Comparison of ENCODE assay signal across 8 cellular contexts in genomic region chr9:89483592-89484474, GRCh38. TPM values are rescaled to one million over a fixed set of nuclear protein-coding genes. Genes with fewer than 3 reads are reported as not detected.
DNase-seq lines count a peak whose midpoint lies in the region; ATAC-seq and TF ChIP-seq lines count a peak whose summit lies in the region.

No MANE protein-coding gene starts in this region.

- no peak overlapping the region for H2BK12ac ChIP-seq in trophoblast cell (ENCODE audit: low read length)

- H3K27ac ChIP-seq in BLaER1 (peak overlapping the region; percentile 40), HL-60 (replicated peaks) (peak overlapping the region; percentile 35), trophoblast cell (ENCODE audit: low read depth, low read length) (no peak overlapping the region)

- no peak overlapping the region for H4K8ac ChIP-seq in trophoblast cell (ENCODE audit: low read depth, low read length)

- H2AK5ac ChIP-seq in trophoblast cell (ENCODE audit: low read length), result no peak overlapping the region

- H2BK120ac ChIP-seq in trophoblast cell (ENCODE audit: insufficient read depth, low read length, poor library complexity), result no peak overlapping the region

- H3K79me1 ChIP-seq in trophoblast cell (ENCODE audit: low read length), result no peaks in the 10 kb centered on the region

- no peak overlapping the region for H2AFZ ChIP-seq in trophoblast cell (ENCODE audit: insufficient read depth, low read length, poor library complexity)

- H3K18ac ChIP-seq in trophoblast cell (ENCODE audit: low read length), result no peak overlapping the region

- H3K4me2 ChIP-seq in BLaER1 (peak overlapping the region; percentile 83), trophoblast cell (ENCODE audit: low read length) (no peak overlapping the region)

- H3K23ac ChIP-seq in trophoblast cell (ENCODE audit: low read length), result peak overlapping the region; percentile 96

- H3K36me3 ChIP-seq in BLaER1 (peaks cover 50% of the 10 kb centered on the region), trophoblast cell (ENCODE audit: control insufficient read depth in 1 of 2, insufficient read depth in 2 of 2, low read length in 2 of 2) (no peaks in the 10 kb centered on the region)

- H3K9ac ChIP-seq in BLaER1, result 0 out of 2 replicates have a peak overlapping the region, but pooled peaks have one; percentile 22
- no peak overlapping the region for H3K9ac ChIP-seq in trophoblast cell (ENCODE audit: low read length)

- no peak overlapping the region for H4K12ac ChIP-seq in trophoblast cell (ENCODE audit: low read depth, low read length)

- no peak overlapping the region for H3K14ac ChIP-seq in trophoblast cell (ENCODE audit: low read length)

- H3K4me1 ChIP-seq in BLaER1, result peaks cover 60% of the 10 kb centered on the region
- no peaks in the 10 kb centered on the region for H3K4me1 ChIP-seq in trophoblast cell (ENCODE audit: control insufficient read depth in 1 of 2, insufficient read depth in 2 of 2, low read length in 2 of 2)

- H3K9me3 ChIP-seq in BLaER1 (peaks cover 30% of the 10 kb centered on the region), trophoblast cell (ENCODE audit: insufficient read depth, low read depth, low read length) (peaks cover 4% of the 10 kb centered on the region)

- H4K20me1 ChIP-seq in BLaER1, result peaks cover 88% of the 10 kb centered on the region

- no CpG with 5 or more reads among the region's 18 CpGs for WGBS in trophoblast cell (ENCODE audit: extremely low coverage, insufficient coverage, insufficient read length)

- TF ChIP-seq CTCF in HL-60 (IDR thresholded peaks at IDR 0.05; ENCODE audit: insufficient read depth, low read length), result no peak

- H4K91ac ChIP-seq in trophoblast cell (ENCODE audit: low read depth, low read length), result no peak overlapping the region

- H3K4me3 ChIP-seq in BLaER1 (peak overlapping the region; percentile 34; the same call in 1 of the 2 replicates), HL-60 (replicated peaks; ENCODE audit: insufficient read depth, low read length) (no peak overlapping the region), trophoblast cell (ENCODE audit: low read depth, low read length) (peak overlapping the region; percentile 30)

- no peak overlapping the region for H3K4ac ChIP-seq in trophoblast cell (ENCODE audit: low read depth, low read length)

- DNase-seq in HL-60 (ENCODE audit: low read depth in 1 of 2, low spot score in 1 of 2) (peak in 1 of 2 experiments; percentile 49), activated gamma-delta T cell (lab: John Stamatoyannopoulos, UW) (peak; percentile 59), trophoblast cell (no peak), SK-N-DZ (ENCODE audit: low spot score) (no peak), NCI-H2107 (lab: John Stamatoyannopoulos, UW) (no peak), putamen (ENCODE audit: low spot score) (no peak)

- no peaks in the 10 kb centered on the region for H3K27me3 ChIP-seq in BLaER1
- no peaks in the 10 kb centered on the region for H3K27me3 ChIP-seq in HL-60 (ENCODE audit: insufficient read depth, poor library complexity, severe bottlenecking)
- H3K27me3 ChIP-seq in trophoblast cell (ENCODE audit: insufficient read depth, low read length), result no peaks in the 10 kb centered on the region

- peak; percentile 71 for ATAC-seq in GM21367 (IDR thresholded peaks at IDR 0.05; ENCODE audit: unreplicated experiment)

- no peaks in the 10 kb centered on the region for H3K79me2 ChIP-seq in trophoblast cell (ENCODE audit: control insufficient read depth, insufficient read depth, low read length, poor library complexity)

- H2BK5ac ChIP-seq in trophoblast cell (ENCODE audit: low read depth, low read length, poor library complexity), result no peak overlapping the region

RNA-seq across cellular contexts. Expression of gene SEMA4D, which starts 14.1 kb away (rescaled TPM):
- 6.3 and 6.5 TPM in 2 replicates for polyA plus RNA-seq in trophoblast cell (2013)
- 15.0 and 18.2 TPM in 2 replicates for polyA plus RNA-seq in SK-N-DZ (2014; cell fraction: cytosol; rRNA removed)
- polyA plus RNA-seq in SK-N-DZ (2014; cell fraction: nucleus; rRNA removed), result 27.2 and 58.4 TPM in 2 replicates
